Comparison of ENCODE assay signal across 25 cellular contexts in genomic region chr20:58612021-58612700, GRCh38. TPM values are rescaled to one million over a fixed set of nuclear protein-coding genes. Genes with fewer than 3 reads are reported as not detected.
DNase-seq lines count a peak whose midpoint lies in the region; ATAC-seq and TF ChIP-seq lines count a peak whose summit lies in the region.
"Had no signal": no experiment of that assay in that cellular context is flagged by ENCODE, and none has a peak within 500 bp of the region (broad histone marks: within the 10 kb centered on the region; RNA-seq: fewer than 3 reads in every experiment).

No MANE protein-coding gene starts in this region.

- no peak overlapping the region for H3K27ac ChIP-seq in GM23338 (ENCODE audit: low read depth)
- H3K27ac ChIP-seq in ascending aorta: peak overlapping the region; percentile 87 to 89
- peak overlapping the region in 3 of 12 donors; percentile 14 to 37 (median 29) for H3K27ac ChIP-seq in heart left ventricle
- H3K27ac ChIP-seq in prostate gland: peak overlapping the region; percentile 25 to 68

- H3K9me3 ChIP-seq in ascending aorta: no peaks in the 10 kb centered on the region
- peaks cover 0 to 3% (median 0%) of the 10 kb centered on the region in 12 donors for H3K9me3 ChIP-seq in heart left ventricle
- H3K9me3 ChIP-seq in prostate gland: no peaks in the 10 kb centered on the region

- H4K20me1 ChIP-seq in GM23338 (replicated peaks; ENCODE audit: insufficient read depth): no peaks in the 10 kb centered on the region

- H3K27me3 ChIP-seq in GM23338 (ENCODE audit: insufficient read depth) (no peaks in the 10 kb centered on the region), ascending aorta (no peaks in the 10 kb centered on the region), heart left ventricle (no peaks in the 10 kb centered on the region), prostate gland (replicated peaks; ENCODE audit: insufficient read depth) (no peaks in the 10 kb centered on the region)

- H3K27ac Mint-ChIP-seq in GM23338: no peak overlapping the region
- H3K27ac Mint-ChIP-seq: activated B cell treated with CpG ODN at 0.5 μM for 24 hours; activated CD8-positive, alpha-beta T cell treated with anti-CD3 and anti-CD28 coated beads, Interleukin-2, amount 10 ng/mL, durations not matched to agents 7 days and 5 days; IgD-negative memory B cell; natural killer cell; stimulated activated memory B cell treated with anti-CD40 and anti-IgM and Interleukin-4, amounts not matched to agents 10 μg/mL and 1 μg/mL and 100 μg/mL, for 72 hours; T-helper 1 cell treated with Interleukin-12 subunit alpha and Interleukin-12 subunit beta and Interleukin-4 antibody, amounts not matched to agents 30 μg/mL and 1 μg/mL, for 36 hours; type B pancreatic cell had no signal

- no peak for DNase-seq in GM23338 (ENCODE audit: low spot score)
- no peak for DNase-seq in ascending aorta (ENCODE audit: low spot score in 2 of 2)
- no peak for DNase-seq in heart left ventricle
- DNase-seq in prostate gland (ENCODE audit: low spot score): peak; percentile 51
- no peak for DNase-seq in effector CD4-positive, alpha-beta T cell
- DNase-seq in GM20000 (ENCODE audit: low spot score): no peak
- DNase-seq in occipital lobe (lab: John Stamatoyannopoulos, UW): no peak
- DNase-seq: activated B cell treated with CpG ODN at 0.5 μM for 24 hours; activated CD8-positive, alpha-beta T cell treated with anti-CD3 and anti-CD28 coated beads, Interleukin-2, amount 10 ng/mL, durations not matched to agents 7 days and 5 days; activated naive CD4-positive, alpha-beta T cell treated with anti-CD3 and anti-CD28 coated beads, Interleukin-2, amount 50 U/mL, for 16 hours; activated T-cell treated with anti-CD3 and anti-CD28 coated beads, Interleukin-2, amount 50 U/mL, for 4 hours; effector memory CD4-positive, alpha-beta T cell; H7; mesendoderm; MM.1S; natural killer cell; NCI-H2029 treated with DMSO at 0.1 percent for 48 hours; NCI-H524 treated with DMSO at 0.1 percent for 48 hours; SIG-M5; stimulated activated CD4-positive, alpha-beta T cell treated with anti-CD3 and anti-CD28 coated beads, Interleukin-15, amount 100 ng/mL, for 24 hours had no signal

- H3K9me3 Mint-ChIP-seq in GM23338: peaks cover 16% of the 10 kb centered on the region
- H3K9me3 Mint-ChIP-seq: activated B cell treated with CpG ODN at 0.5 μM for 24 hours; natural killer cell; T-helper 1 cell treated with Interleukin-12 subunit alpha and Interleukin-12 subunit beta and Interleukin-4 antibody, amounts not matched to agents 30 μg/mL and 1 μg/mL, for 36 hours; type B pancreatic cell had no signal

- H3K36me3 ChIP-seq in GM23338 (ENCODE audit: insufficient read depth) (no peaks in the 10 kb centered on the region), ascending aorta (no peaks in the 10 kb centered on the region), heart left ventricle (no peaks in the 10 kb centered on the region), prostate gland (no peaks in the 10 kb centered on the region)

- 0 out of 2 replicates have a peak overlapping the region, but pooled peaks have one; percentile 32 for H2AFZ ChIP-seq in GM23338

- TF ChIP-seq POLR2A in heart left ventricle (IDR thresholded peaks at IDR 0.05): no peak
- no peak for TF ChIP-seq POLR2A in prostate gland (IDR thresholded peaks at IDR 0.05)

- no peak overlapping the region for H3K4me2 ChIP-seq in GM23338

- H3K4me3 Mint-ChIP-seq in GM23338: no peak overlapping the region
- H3K4me3 Mint-ChIP-seq: activated B cell treated with CpG ODN at 0.5 μM for 24 hours; activated CD8-positive, alpha-beta T cell treated with anti-CD3 and anti-CD28 coated beads, Interleukin-2, amount 10 ng/mL, durations not matched to agents 7 days and 5 days; activated T-cell treated with anti-CD3 and anti-CD28 coated beads, Interleukin-2, amount 50 U/mL, for 4 hours; IgD-negative memory B cell; natural killer cell; stimulated activated memory B cell treated with anti-CD40 and anti-IgM and Interleukin-4, amounts not matched to agents 10 μg/mL and 1 μg/mL and 100 μg/mL, for 72 hours; T-helper 1 cell treated with Interleukin-12 subunit alpha and Interleukin-12 subunit beta and Interleukin-4 antibody, amounts not matched to agents 30 μg/mL and 1 μg/mL, for 36 hours; type B pancreatic cell had no signal

- H3K79me2 ChIP-seq in GM23338 (replicated peaks; ENCODE audit: insufficient read depth): no peaks in the 10 kb centered on the region

- 32 to 48% (median 42%) methylated on average over 18 of the region's 18 CpGs for WGBS in heart left ventricle, 4 donors
- WGBS in prostate gland: 28% methylated on average over 18 of the region's 18 CpGs

- ATAC-seq in GM23338 (no peak), heart left ventricle (peak in 3 of 4 donors; percentile 40 to 65 (median 54)), GM18868 (IDR thresholded peaks at IDR 0.05; ENCODE audit: unreplicated experiment) (no peak)
- ATAC-seq: activated CD8-positive, alpha-beta T cell treated with anti-CD3 and anti-CD28 coated beads, Interleukin-2, amount 10 ng/mL, durations not matched to agents 7 days and 5 days; activated T-cell treated with anti-CD3 and anti-CD28 coated beads, Interleukin-2, amount 50 U/mL, for 4 hours; natural killer cell; stimulated activated memory B cell treated with anti-CD40 and anti-IgM and Interleukin-4, amounts not matched to agents 10 μg/mL and 1 μg/mL and 100 μg/mL, for 72 hours had no signal

- no peak for TF ChIP-seq CTCF in GM23338 (conservative IDR thresholded peaks at IDR 0.05; ENCODE audit: low read depth in 2 of 2)
- TF ChIP-seq CTCF in ascending aorta (IDR thresholded peaks at IDR 0.05): no peak
- TF ChIP-seq CTCF in heart left ventricle (IDR thresholded peaks at IDR 0.05): no peak
- no peak for TF ChIP-seq CTCF in prostate gland (IDR thresholded peaks at IDR 0.05)
- no peak for TF ChIP-seq CTCF in GM20000 (IDR thresholded peaks at IDR 0.05; ENCODE audit: extremely low read depth, missing control alignments)

- intact Hi-C loops in ascending aorta (cut with DNase I): loop anchor here (5.0 kb wide), 1 partner anchor 100 kb away; no protein-coding TSS in a partner anchor
- intact Hi-C loops in heart left ventricle (cut with DNase I): no loop called here
- intact Hi-C loops in prostate gland (cut with DNase I): no loop called here

- no peaks in the 10 kb centered on the region for H3K9me2 ChIP-seq in GM23338 (ENCODE audit: insufficient read depth)

- H3K4me3 ChIP-seq in GM23338: no peak overlapping the region
- H3K4me3 ChIP-seq in ascending aorta: peak overlapping the region in 1 of 2 donors; percentile 13
- no peak overlapping the region for H3K4me3 ChIP-seq in heart left ventricle
- H3K4me3 ChIP-seq in prostate gland: no peak overlapping the region

- peaks cover 5% of the 10 kb centered on the region for H3K27me3 Mint-ChIP-seq in GM23338 (ENCODE audit: insufficient read depth, low read depth, poor library complexity)

- no peaks in the 10 kb centered on the region for H3F3A ChIP-seq in GM23338 (replicated peaks; ENCODE audit: low read depth)

- no peaks in the 10 kb centered on the region; the same call in 2 of the 3 replicates for H3K4me1 Mint-ChIP-seq in GM23338
- H3K4me1 Mint-ChIP-seq: activated B cell treated with CpG ODN at 0.5 μM for 24 hours; natural killer cell; stimulated activated memory B cell treated with anti-CD40 and anti-IgM and Interleukin-4, amounts not matched to agents 10 μg/mL and 1 μg/mL and 100 μg/mL, for 72 hours had no signal

- H3K4me1 ChIP-seq in GM23338 (ENCODE audit: insufficient read depth): no peaks in the 10 kb centered on the region
- H3K4me1 ChIP-seq in ascending aorta: peaks cover 6 to 19% of the 10 kb centered on the region in 2 donors
- peaks cover 0 to 16% (median 4%) of the 10 kb centered on the region in 12 donors for H3K4me1 ChIP-seq in heart left ventricle
- peaks cover 9% of the 10 kb centered on the region for H3K4me1 ChIP-seq in prostate gland (replicated peaks)

- H3K36me3 Mint-ChIP-seq in GM23338 (ENCODE audit: low read depth): peaks cover 3% of the 10 kb centered on the region; the same call in 1 of the 3 replicates
- H3K36me3 Mint-ChIP-seq: IgD-negative memory B cell; natural killer cell; stimulated activated memory B cell treated with anti-CD40 and anti-IgM and Interleukin-4, amounts not matched to agents 10 μg/mL and 1 μg/mL and 100 μg/mL, for 72 hours; type B pancreatic cell had no signal

TF ChIP-seq in GM23338, 12 proteins besides CTCF, POLR2A, EP300 and RAD21 (continues in another document):
- TF ChIP-seq STAT1 (IDR thresholded peaks at IDR 0.05; ENCODE audit: unreplicated experiment) (no peak), ETS1 (IDR thresholded peaks at IDR 0.05) (no peak), POLR2AphosphoS5 (IDR thresholded peaks at IDR 0.05; ENCODE audit: low read depth) (no peak), EZH2phosphoT487 (IDR thresholded peaks at IDR 0.05; ENCODE audit: unreplicated experiment) (no peak)

RNA-seq across cellular contexts. Expression of gene STX16, which starts 38.9 kb away (rescaled TPM):
- 66.5 and 70.5 TPM in 2 replicates for total RNA-seq in GM23338 (2014; rRNA removed; shearing (Covaris generic))
- polyA plus RNA-seq in GM23338 (2016; fragmentation: Nextera tagmentation; extraction: Ambion mirVana): 27.7 and 31.2 TPM in 2 replicates
- total RNA-seq in ascending aorta: 24.7 TPM
- total RNA-seq in heart left ventricle: 10 to 100 TPM; 14.6 to 38.9 (median 25.6) TPM
- polyA plus RNA-seq in heart left ventricle: 10 to 100 TPM; 23.0 to 28.9 TPM
- total RNA-seq in prostate gland: 100 to 1,000 TPM in 1 of 2 donors, 10 to 100 TPM in 1; 34.3 to 115 TPM
- 33.2 TPM for total RNA-seq in occipital lobe

Comparison
In these comparisons a context has a peak if more than half of its experiments do, and no peak if none do; other contexts are left out.
1. ATAC-seq: peak in heart left ventricle (3 of 4); none in GM23338 (single experiment) and GM18868 (single experiment).